Comparison of ENCODE assay signal across 11 cellular contexts in genomic region chr4:112352736-112353135, GRCh38. TPM values are rescaled to one million over a fixed set of nuclear protein-coding genes. Genes with fewer than 3 reads are reported as not detected.
"Had no signal": no experiment of that assay in that cellular context is flagged by ENCODE, and none has a peak within 500 bp of the region (broad histone marks: within the 10 kb centered on the region; RNA-seq: fewer than 3 reads in every experiment).

No MANE protein-coding gene starts in this region.

- H3K9ac ChIP-seq: GM23248 had no signal

- H3K27ac ChIP-seq: GM23248 had no signal

- H3K4me3 Mint-ChIP-seq: GM23338, H9, HFFc6 had no signal

- H3K27ac Mint-ChIP-seq: GM23338, H9, HFFc6 had no signal

- H2AFZ ChIP-seq: GM23248, GM23338 had no signal

- H3K4me2 ChIP-seq: GM23338 had no signal

- H3K4me3 ChIP-seq: GM23248, GM23338, HAP-1 had no signal

- H3K9me3 ChIP-seq: HAP-1 had no signal

- FAIRE-seq: H1, H54 had no signal

- H3K36me3 ChIP-seq: HAP-1 had no signal

- DNase-seq: GM23248, GOT3, H7, H9, HCEC 1CT, HFFc6 had no signal

- ATAC-seq: GM23338, HCT116 had no signal

RNA-seq across cellular contexts. Expression of gene ALPK1, which starts 55.6 kb away (rescaled TPM):
- total RNA-seq: H7 had no signal
